In genomic region chr7:112420236-112420945, GRCh38 we compare ENCODE assay signal across 14 cellular contexts. TPM values are rescaled to one million over a fixed set of nuclear protein-coding genes. Genes with fewer than 3 reads are reported as not detected.
DNase-seq lines count a peak whose midpoint lies in the region; ATAC-seq and TF ChIP-seq lines count a peak whose summit lies in the region.
"Had no signal": no experiment of that assay in that cellular context is flagged by ENCODE, and none has a peak within 500 bp of the region (broad histone marks: within the 10 kb centered on the region; RNA-seq: fewer than 3 reads in every experiment).

No MANE protein-coding gene starts in this region.

- H3K27ac ChIP-seq in C4-2B (peak overlapping the region; percentile 42; the same call in 1 of the 2 replicates), esophagus muscularis mucosa (replicated peaks in 1 of 4) (no peak overlapping the region)

- H3K4me3 Mint-ChIP-seq in chondrocyte (ENCODE audit: unreplicated experiment) (no peak overlapping the region), nephron (no peak overlapping the region)
- H3K4me3 Mint-ChIP-seq: activated CD4-positive, alpha-beta T cell treated with anti-CD3 and anti-CD28 coated beads, Interleukin-2, amount 10 ng/mL, durations not matched to agents 7 days and 5 days; activated naive CD8-positive, alpha-beta T cell had no signal

- H3K4me1 ChIP-seq in esophagus muscularis mucosa = peaks cover 14 to 29% (median 27%) of the 10 kb centered on the region in 4 donors

- no peak for TF ChIP-seq EP300 in esophagus muscularis mucosa (IDR thresholded peaks at IDR 0.05)

- no peak overlapping the region for H3K4me3 ChIP-seq in esophagus muscularis mucosa

- H3K27me3 ChIP-seq in esophagus muscularis mucosa = no peaks in the 10 kb centered on the region

- TF ChIP-seq CTCF in C4-2B (conservative IDR thresholded peaks at IDR 0.05) (no peak), chondrocyte (IDR thresholded peaks at IDR 0.05) (no peak), nephron (IDR thresholded peaks at IDR 0.05; ENCODE audit: unreplicated experiment in 3 of 3) (no peak), esophagus muscularis mucosa (IDR thresholded peaks at IDR 0.05) (no peak)

- H3K9me3 ChIP-seq in esophagus muscularis mucosa = no peaks in the 10 kb centered on the region

- no peaks in the 10 kb centered on the region for H3K36me3 ChIP-seq in esophagus muscularis mucosa

- 55% methylated on average over 11 of the region's 11 CpGs for WGBS in esophagus muscularis mucosa

- TF ChIP-seq POLR2A in esophagus muscularis mucosa (IDR thresholded peaks at IDR 0.05; ENCODE audit: low read depth) = no peak

- no peaks in the 10 kb centered on the region for H3K27me3 Mint-ChIP-seq in chondrocyte (ENCODE audit: low read depth)
- no peaks in the 10 kb centered on the region for H3K27me3 Mint-ChIP-seq in nephron (ENCODE audit: low read depth)
- H3K27me3 Mint-ChIP-seq: activated naive CD8-positive, alpha-beta T cell had no signal

- intact Hi-C loops in esophagus muscularis mucosa (cut with DNase I) = no loop called here

- ATAC-seq in GM21447 (IDR thresholded peaks at IDR 0.05; ENCODE audit: unreplicated experiment) = no peak
- ATAC-seq: left lobe of liver had no signal

- DNase-seq in NCI-H1930 (lab: John Stamatoyannopoulos, UW) = peak; percentile 13 to 42
- no peak for DNase-seq in chondrocyte (ENCODE audit: low spot score)
- DNase-seq in esophagus muscularis mucosa (ENCODE audit: extremely low spot score) = no peak
- DNase-seq in NCI-H128 (lab: John Stamatoyannopoulos, UW; ENCODE audit: unreplicated experiment) = no peak
- no peak for DNase-seq in ureter (ENCODE audit: low spot score)
- DNase-seq: activated CD4-positive, alpha-beta T cell treated with anti-CD3 and anti-CD28 coated beads, Interleukin-2, amount 10 ng/mL, durations not matched to agents 7 days and 5 days; erythroblast; NCI-H2029; stimulated activated CD8-positive, alpha-beta memory T cell treated with anti-CD3 and anti-CD28 coated beads, Interleukin-4, amount 100 ng/mL, for 48 hours had no signal

- H3K36me3 Mint-ChIP-seq in chondrocyte (ENCODE audit: low read depth) (peaks cover 2% of the 10 kb centered on the region), nephron (ENCODE audit: low read depth) (peaks cover 4% of the 10 kb centered on the region)
- H3K36me3 Mint-ChIP-seq: activated naive CD8-positive, alpha-beta T cell had no signal

- H3K9me3 Mint-ChIP-seq in chondrocyte (ENCODE audit: low read depth) = peaks cover 10% of the 10 kb centered on the region
- peaks cover 7% of the 10 kb centered on the region for H3K9me3 Mint-ChIP-seq in nephron
- H3K9me3 Mint-ChIP-seq: activated CD4-positive, alpha-beta T cell treated with anti-CD3 and anti-CD28 coated beads, Interleukin-2, amount 10 ng/mL, durations not matched to agents 7 days and 5 days had no signal

- H3K27ac Mint-ChIP-seq in chondrocyte (ENCODE audit: unreplicated experiment) (peak overlapping the region; percentile 17), nephron (peak overlapping the region; percentile 0 to 18 (median 6))
- H3K27ac Mint-ChIP-seq: activated CD4-positive, alpha-beta T cell treated with anti-CD3 and anti-CD28 coated beads, Interleukin-2, amount 10 ng/mL, durations not matched to agents 7 days and 5 days; activated naive CD8-positive, alpha-beta T cell had no signal

- H3K4me1 Mint-ChIP-seq in chondrocyte (ENCODE audit: low read depth) (peaks cover 32% of the 10 kb centered on the region), nephron (peaks cover 16% of the 10 kb centered on the region)

RNA-seq across cellular contexts. Expression of gene IFRD1, which starts 29.9 kb away (rescaled TPM):
- 69.2 to 108 TPM (median 106 TPM) in 3 replicates for total RNA-seq in chondrocyte
- 10 to 100 TPM; 36.9 to 51.5 (median 48.0) TPM for total RNA-seq in esophagus muscularis mucosa
- 41.4 TPM for total RNA-seq in ureter

Comparison
In these comparisons a context has a peak if more than half of its experiments do, and no peak if none do; other contexts are left out.
1. DNase-seq: peak in NCI-H1930 (2 of 2); none in chondrocyte (single experiment), esophagus muscularis mucosa (single experiment), NCI-H128 (single experiment) and ureter (single experiment).